Comparison of ENCODE assay signal across 20 cellular contexts in genomic region chr1:232131715-232132391, GRCh38.
"Had no signal": no experiment of that assay in that cellular context is flagged by ENCODE, and none has a peak within 500 bp of the region (broad histone marks: within the 10 kb centered on the region; RNA-seq: fewer than 3 reads in every experiment).

No MANE protein-coding gene starts in this region.

- H3K36me3 ChIP-seq: gastrocnemius medialis, tibial nerve had no signal

- H3K27ac ChIP-seq: gastrocnemius medialis, hepatocyte, tibial nerve had no signal

- H3K4me3 ChIP-seq: gastrocnemius medialis, hepatocyte, mucosa of descending colon, tibial nerve had no signal

- H3K4me1 ChIP-seq: gastrocnemius medialis, tibial nerve had no signal

- H3K9me3 ChIP-seq: gastrocnemius medialis, mucosa of descending colon had no signal

- H2AFZ ChIP-seq: hepatocyte had no signal

- DNase-seq: activated B cell treated with CpG ODN at 0.5 μM for 24 hours; activated CD4-positive, alpha-beta T cell treated with anti-CD3 and anti-CD28 coated beads for 4 hours; activated CD4-positive, alpha-beta T cell treated with anti-CD3 and anti-CD28 coated beads, Interleukin-2, amount 50 U/mL, for 4 hours; activated effector memory CD4-positive, alpha-beta T cell treated with Interleukin-2 at 50 U/mL for 16 hours; activated naive CD4-positive, alpha-beta T cell treated with Interleukin-2 at 50 U/mL for 16 hours; anterior cingulate cortex; effector CD8-positive, alpha-beta T cell; erythroblast; gastrocnemius medialis; immature natural killer cell; kidney; left colon; mucosa of descending colon; posterior cingulate gyrus; right cardiac atrium; stimulated activated CD4-positive, alpha-beta T cell treated with anti-CD3 and anti-CD28 coated beads, Interleukin-2, amount 100 ng/mL, for 48 hours; stimulated activated naive CD4-positive, alpha-beta T cell treated with Interleukin-2 at 50 U/mL for 16 hours; T-helper 2 cell had no signal

- H3K27me3 ChIP-seq: gastrocnemius medialis, hepatocyte, tibial nerve had no signal
